Comparison of ENCODE assay signal across 1 cellular context in the genomic region with DNA sequence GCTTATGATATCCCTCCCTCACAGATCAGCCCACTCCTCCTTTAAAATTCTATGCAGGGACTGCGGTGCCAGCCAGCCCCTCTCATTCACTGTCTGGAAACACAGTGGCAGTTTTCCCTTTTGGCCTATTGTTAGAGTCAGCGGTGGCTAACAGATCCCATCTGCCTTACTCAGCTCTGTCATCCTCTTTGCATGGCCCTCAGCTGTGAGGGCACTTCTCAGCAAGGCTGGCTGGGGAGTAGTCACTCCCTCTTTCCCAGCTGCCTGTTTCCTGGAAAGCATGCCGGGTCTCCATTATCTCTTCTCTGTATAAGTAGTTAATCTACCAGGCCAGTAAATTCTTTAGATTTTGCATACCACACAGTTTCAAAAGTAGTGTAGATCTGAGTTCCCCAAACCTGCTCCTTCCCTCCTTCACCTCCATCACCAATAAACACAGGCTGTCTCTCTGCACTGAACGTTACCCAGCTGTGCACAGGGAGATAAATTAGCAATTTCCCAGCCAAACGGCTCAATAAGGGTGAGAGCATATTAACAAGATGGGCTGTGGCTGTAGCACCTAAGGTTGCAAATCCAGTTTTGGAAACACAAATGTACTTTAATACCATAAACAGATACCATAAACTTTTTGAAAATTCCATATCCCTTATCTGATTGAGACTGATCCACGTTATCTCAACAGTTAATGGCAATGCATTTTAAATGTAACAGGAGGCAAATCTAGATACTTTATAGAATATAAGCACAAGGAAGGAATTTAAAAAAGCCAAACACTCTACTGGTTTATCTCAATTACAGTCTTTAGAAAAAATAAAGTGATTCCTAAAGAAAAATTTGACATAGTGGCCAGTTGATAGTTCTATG.
TF ChIP-seq lines count a peak whose summit lies in the region.

No MANE protein-coding gene starts in this region.

TF ChIP-seq in GM23338, 12 proteins besides CTCF, POLR2A, EP300 and RAD21:
- TF ChIP-seq, protein P1, sequence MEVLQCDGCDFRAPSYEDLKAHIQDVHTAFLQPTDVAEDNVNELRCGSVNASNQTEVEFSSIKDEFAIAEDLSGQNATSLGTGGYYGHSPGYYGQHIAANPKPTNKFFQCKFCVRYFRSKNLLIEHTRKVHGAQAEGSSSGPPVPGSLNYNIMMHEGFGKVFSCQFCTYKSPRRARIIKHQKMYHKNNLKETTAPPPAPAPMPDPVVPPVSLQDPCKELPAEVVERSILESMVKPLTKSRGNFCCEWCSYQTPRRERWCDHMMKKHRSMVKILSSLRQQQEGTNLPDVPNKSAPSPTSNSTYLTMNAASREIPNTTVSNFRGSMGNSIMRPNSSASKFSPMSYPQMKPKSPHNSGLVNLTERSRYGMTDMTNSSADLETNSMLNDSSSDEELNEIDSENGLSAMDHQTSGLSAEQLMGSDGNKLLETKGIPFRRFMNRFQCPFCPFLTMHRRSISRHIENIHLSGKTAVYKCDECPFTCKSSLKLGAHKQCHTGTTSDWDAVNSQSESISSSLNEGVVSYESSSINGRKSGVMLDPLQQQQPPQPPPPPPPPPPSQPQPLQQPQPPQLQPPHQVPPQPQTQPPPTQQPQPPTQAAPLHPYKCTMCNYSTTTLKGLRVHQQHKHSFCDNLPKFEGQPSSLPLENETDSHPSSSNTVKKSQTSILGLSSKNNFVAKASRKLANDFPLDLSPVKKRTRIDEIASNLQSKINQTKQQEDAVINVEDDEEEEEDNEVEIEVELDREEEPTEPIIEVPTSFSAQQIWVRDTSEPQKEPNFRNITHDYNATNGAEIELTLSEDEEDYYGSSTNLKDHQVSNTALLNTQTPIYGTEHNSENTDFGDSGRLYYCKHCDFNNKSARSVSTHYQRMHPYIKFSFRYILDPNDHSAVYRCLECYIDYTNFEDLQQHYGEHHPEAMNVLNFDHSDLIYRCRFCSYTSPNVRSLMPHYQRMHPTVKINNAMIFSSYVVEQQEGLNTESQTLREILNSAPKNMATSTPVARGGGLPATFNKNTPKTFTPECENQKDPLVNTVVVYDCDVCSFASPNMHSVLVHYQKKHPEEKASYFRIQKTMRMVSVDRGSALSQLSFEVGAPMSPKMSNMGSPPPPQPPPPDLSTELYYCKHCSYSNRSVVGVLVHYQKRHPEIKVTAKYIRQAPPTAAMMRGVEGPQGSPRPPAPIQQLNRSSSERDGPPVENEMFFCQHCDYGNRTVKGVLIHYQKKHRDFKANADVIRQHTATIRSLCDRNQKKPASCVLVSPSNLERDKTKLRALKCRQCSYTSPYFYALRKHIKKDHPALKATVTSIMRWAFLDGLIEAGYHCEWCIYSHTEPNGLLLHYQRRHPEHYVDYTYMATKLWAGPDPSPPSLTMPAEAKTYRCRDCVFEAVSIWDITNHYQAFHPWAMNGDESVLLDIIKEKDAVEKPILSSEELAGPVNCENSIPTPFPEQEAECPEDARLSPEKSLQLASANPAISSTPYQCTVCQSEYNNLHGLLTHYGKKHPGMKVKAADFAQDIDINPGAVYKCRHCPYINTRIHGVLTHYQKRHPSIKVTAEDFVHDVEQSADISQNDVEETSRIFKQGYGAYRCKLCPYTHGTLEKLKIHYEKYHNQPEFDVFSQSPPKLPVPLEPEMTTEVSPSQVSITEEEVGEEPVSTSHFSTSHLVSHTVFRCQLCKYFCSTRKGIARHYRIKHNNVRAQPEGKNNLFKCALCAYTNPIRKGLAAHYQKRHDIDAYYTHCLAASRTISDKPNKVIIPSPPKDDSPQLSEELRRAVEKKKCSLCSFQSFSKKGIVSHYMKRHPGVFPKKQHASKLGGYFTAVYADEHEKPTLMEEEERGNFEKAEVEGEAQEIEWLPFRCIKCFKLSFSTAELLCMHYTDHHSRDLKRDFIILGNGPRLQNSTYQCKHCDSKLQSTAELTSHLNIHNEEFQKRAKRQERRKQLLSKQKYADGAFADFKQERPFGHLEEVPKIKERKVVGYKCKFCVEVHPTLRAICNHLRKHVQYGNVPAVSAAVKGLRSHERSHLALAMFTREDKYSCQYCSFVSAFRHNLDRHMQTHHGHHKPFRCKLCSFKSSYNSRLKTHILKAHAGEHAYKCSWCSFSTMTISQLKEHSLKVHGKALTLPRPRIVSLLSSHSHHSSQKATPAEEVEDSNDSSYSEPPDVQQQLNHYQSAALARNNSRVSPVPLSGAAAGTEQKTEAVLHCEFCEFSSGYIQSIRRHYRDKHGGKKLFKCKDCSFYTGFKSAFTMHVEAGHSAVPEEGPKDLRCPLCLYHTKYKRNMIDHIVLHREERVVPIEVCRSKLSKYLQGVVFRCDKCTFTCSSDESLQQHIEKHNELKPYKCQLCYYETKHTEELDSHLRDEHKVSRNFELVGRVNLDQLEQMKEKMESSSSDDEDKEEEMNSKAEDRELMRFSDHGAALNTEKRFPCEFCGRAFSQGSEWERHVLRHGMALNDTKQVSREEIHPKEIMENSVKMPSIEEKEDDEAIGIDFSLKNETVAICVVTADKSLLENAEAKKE (CRISPR knock-in tag; IDR thresholded peaks at IDR 0.05): peak; percentile 77; the same call in 1 of the 2 replicates
- no peak for TF ChIP-seq EZH2phosphoT487 (IDR thresholded peaks at IDR 0.05; ENCODE audit: unreplicated experiment)
